Comparison of ENCODE assay signal across 2 cellular contexts in genomic region chr2:97011977-97012569, GRCh38.
TF ChIP-seq lines count a peak whose summit lies in the region.

No MANE protein-coding gene starts in this region.

TF ChIP-seq in HEK293, 187 proteins besides CTCF, POLR2A, EP300 and RAD21 (continues in another document):
- TF ChIP-seq ZNF610 (tag by site-specific recombination; IDR thresholded peaks at IDR 0.05; ENCODE audit: borderline replicate concordance) (no peak), ATF2 (tag by site-specific recombination; IDR thresholded peaks at IDR 0.05; ENCODE audit: low read depth) (no peak), ZNF23 (tag by site-specific recombination; IDR thresholded peaks at IDR 0.05; ENCODE audit: borderline replicate concordance) (no peak), PRDM1 (tag by site-specific recombination; IDR thresholded peaks at IDR 0.05) (0 out of 2 replicates have a peak, but pooled peaks have one; percentile 35), ZNF48 (tag by site-specific recombination; IDR thresholded peaks at IDR 0.05) (no peak), ZNF433 (tag by site-specific recombination; IDR thresholded peaks at IDR 0.05; ENCODE audit: low read depth) (peak; percentile 53; the same call in 1 of the 2 replicates), ZNF416 (tag by site-specific recombination; IDR thresholded peaks at IDR 0.05) (no peak), SP2 (tag by site-specific recombination; IDR thresholded peaks at IDR 0.05) (no peak), ZNF692 (tag by site-specific recombination; IDR thresholded peaks at IDR 0.05) (no peak), ZBTB8A (tag by site-specific recombination; IDR thresholded peaks at IDR 0.05) (peak; percentile 85), HOXC10 (CRISPR knock-in tag; IDR thresholded peaks at IDR 0.05) (no peak), ZNF510 (tag by site-specific recombination; IDR thresholded peaks at IDR 0.05; ENCODE audit: insufficient replicate concordance) (peak; percentile 64), ZNF664 (tag by site-specific recombination; IDR thresholded peaks at IDR 0.05) (peak; percentile 85), RBAK (tag by site-specific recombination; IDR thresholded peaks at IDR 0.05) (no peak), ZFP37 (tag by site-specific recombination; IDR thresholded peaks at IDR 0.05) (peak; percentile 76; the same call in 1 of the 2 replicates), PRDM2 (tag by site-specific recombination; IDR thresholded peaks at IDR 0.05; ENCODE audit: borderline replicate concordance) (no peak)

TF ChIP-seq in H1, 55 proteins besides CTCF, POLR2A, EP300 and RAD21:
- TF ChIP-seq CEBPB (IDR thresholded peaks at IDR 0.05; ENCODE audit: low read depth, low read length) (no peak), CHD2 (IDR thresholded peaks at IDR 0.05; ENCODE audit: low read length) (no peak), ATF3 (IDR thresholded peaks at IDR 0.05; ENCODE audit: insufficient read depth, low read depth, low read length) (no peak), GTF2F1 (IDR thresholded peaks at IDR 0.05; ENCODE audit: borderline replicate concordance, low read depth, low read length) (no peak), SP1 (IDR thresholded peaks at IDR 0.05; ENCODE audit: low read depth, low read length) (no peak), KDM1A (IDR thresholded peaks at IDR 0.05; ENCODE audit: borderline replicate concordance, low read length) (no peak), ATF2 (IDR thresholded peaks at IDR 0.05; ENCODE audit: low read length) (no peak), CHD7 (IDR thresholded peaks at IDR 0.05; ENCODE audit: insufficient replicate concordance, low read length) (no peak), KDM5A (IDR thresholded peaks at IDR 0.05; ENCODE audit: low read length) (no peak), EGR1 (IDR thresholded peaks at IDR 0.05; ENCODE audit: borderline replicate concordance, low read depth, low read length) (no peak), SAP30 (IDR thresholded peaks at IDR 0.05; ENCODE audit: insufficient read depth, insufficient replicate concordance, low read length) (no peak), PHF8 (conservative IDR thresholded peaks at IDR 0.05; ENCODE audit: low read depth, low read length) (no peak), CHD1 (IDR thresholded peaks at IDR 0.05; ENCODE audit: low read depth, low read length) (no peak), E2F6 (IDR thresholded peaks at IDR 0.05) (no peak), CBX8 (IDR thresholded peaks at IDR 0.05; ENCODE audit: borderline replicate concordance, low read depth, low read length) (no peak), SP4 (IDR thresholded peaks at IDR 0.05; ENCODE audit: low read length) (no peak), SRF (IDR thresholded peaks at IDR 0.05; ENCODE audit: low read depth, low read length) (no peak)
